Comparison of ENCODE assay signal across 17 cellular contexts in genomic region chr7:148664319-148664718, GRCh38. TPM values are rescaled to one million over a fixed set of nuclear protein-coding genes. Genes with fewer than 3 reads are reported as not detected.
DNase-seq lines count a peak whose midpoint lies in the region; ATAC-seq and TF ChIP-seq lines count a peak whose summit lies in the region.
"Had no signal": no experiment of that assay in that cellular context is flagged by ENCODE, and none has a peak within 500 bp of the region (broad histone marks: within the 10 kb centered on the region; RNA-seq: fewer than 3 reads in every experiment).

No MANE protein-coding gene starts in this region.

- H3K27me3 ChIP-seq in brain microvascular endothelial cell (replicated peaks) (no peaks in the 10 kb centered on the region), heart left ventricle (no peaks in the 10 kb centered on the region), A673 (replicated peaks; ENCODE audit: insufficient read depth, low read depth, low read length, poor library complexity) (no peaks in the 10 kb centered on the region)
- H3K27me3 ChIP-seq: MG63 had no signal

- no peaks in the 10 kb centered on the region for H3K4me1 Mint-ChIP-seq in activated T-helper 17 cell treated with anti-CD3 and anti-CD28 coated beads, Interleukin-2, amount 50 U/mL, for 72 hours

- H3K9me3 ChIP-seq in heart left ventricle (no peaks in the 10 kb centered on the region), A673 (ENCODE audit: low read depth, low read length, poor library complexity, severe bottlenecking) (no peaks in the 10 kb centered on the region)
- H3K9me3 ChIP-seq: MG63 had no signal

- no peak for TF ChIP-seq POLR2A in heart left ventricle (IDR thresholded peaks at IDR 0.05)
- TF ChIP-seq POLR2A in lower leg skin (IDR thresholded peaks at IDR 0.05), result no peak

- CTCF ChIA-PET in A673 (lab: Charles Lee), result no interaction called here

- H3K9me3 Mint-ChIP-seq in activated T-helper 17 cell treated with anti-CD3 and anti-CD28 coated beads, Interleukin-2, amount 50 U/mL, for 72 hours, result no peaks in the 10 kb centered on the region

- TF ChIP-seq CTCF in brain microvascular endothelial cell (IDR thresholded peaks at IDR 0.05; ENCODE audit: low read depth, low read length, missing control alignments), result no peak
- TF ChIP-seq CTCF in heart left ventricle (IDR thresholded peaks at IDR 0.05), result no peak
- TF ChIP-seq CTCF in retinal pigment epithelial cell (conservative IDR thresholded peaks at IDR 0.05; ENCODE audit: low read depth, low read length), result no peak
- TF ChIP-seq CTCF in GM20000 (IDR thresholded peaks at IDR 0.05; ENCODE audit: extremely low read depth, missing control alignments), result no peak
- TF ChIP-seq CTCF in A673 (conservative IDR thresholded peaks at IDR 0.05; ENCODE audit: low read depth, low read length), result no peak
- no peak for TF ChIP-seq CTCF in lower leg skin (IDR thresholded peaks at IDR 0.05)

- peak; percentile 55 for DNase-seq in GM03348 (ENCODE audit: low spot score)
- peak; percentile 88 for DNase-seq in brain microvascular endothelial cell
- peak in 4 of 5 donors; percentile 53 to 70 (median 58) for DNase-seq in heart left ventricle
- DNase-seq in retinal pigment epithelial cell (ENCODE audit: low read depth), result peak; percentile 19
- DNase-seq in GM20000 (ENCODE audit: low spot score), result no peak
- no peak for DNase-seq in A673 (ENCODE audit: low spot score)
- DNase-seq in lower leg skin (ENCODE audit: low spot score in 2 of 2), result no peak
- DNase-seq: activated CD4-positive, CD25-positive, alpha-beta regulatory T cell; activated CD8-positive, alpha-beta memory T cell treated with anti-CD3 and anti-CD28 coated beads, Interleukin-2, amount 50 U/mL, for 48 hours; activated naive CD8-positive, alpha-beta T cell treated with anti-CD3 and anti-CD28 coated beads for 36 hours; EL; H7; mammary epithelial cell; MG63; NCI-H2171 treated with DMSO at 0.1 percent for 48 hours; stimulated activated CD8-positive, alpha-beta memory T cell treated with anti-CD3 and anti-CD28 coated beads, Interleukin-4, amount 100 ng/mL, for 48 hours had no signal

- H3K4me3 Mint-ChIP-seq in activated T-helper 17 cell treated with anti-CD3 and anti-CD28 coated beads, Interleukin-2, amount 50 U/mL, for 72 hours, result no peak overlapping the region
- H3K4me3 Mint-ChIP-seq: activated naive CD8-positive, alpha-beta T cell treated with anti-CD3 and anti-CD28 coated beads for 36 hours had no signal

- in situ Hi-C loops in brain microvascular endothelial cell (cut with HindIII; ENCODE audit: low pct_ligation_motif_present, low sequenced_read_pairs), result no loop called here

- no peak overlapping the region for H3K27ac Mint-ChIP-seq in activated T-helper 17 cell treated with anti-CD3 and anti-CD28 coated beads, Interleukin-2, amount 50 U/mL, for 72 hours
- H3K27ac Mint-ChIP-seq: activated naive CD8-positive, alpha-beta T cell treated with anti-CD3 and anti-CD28 coated beads for 36 hours had no signal

- no peaks in the 10 kb centered on the region for H3K36me3 Mint-ChIP-seq in activated T-helper 17 cell treated with anti-CD3 and anti-CD28 coated beads, Interleukin-2, amount 50 U/mL, for 72 hours (ENCODE audit: low read depth)

- POLR2A ChIA-PET in A673 (lab: Charles Lee; ENCODE audit: low non-redundant PET), result no interaction called here

- H3K27me3 Mint-ChIP-seq in activated T-helper 17 cell treated with anti-CD3 and anti-CD28 coated beads, Interleukin-2, amount 50 U/mL, for 72 hours, result peaks cover 4% of the 10 kb centered on the region
- H3K27me3 Mint-ChIP-seq: activated naive CD8-positive, alpha-beta T cell treated with anti-CD3 and anti-CD28 coated beads for 36 hours had no signal

- ATAC-seq in heart left ventricle, result peak; percentile 68 to 85 (median 78)
- ATAC-seq in activated T-helper 17 cell treated with anti-CD3 and anti-CD28 coated beads, Interleukin-2, amount 50 U/mL, for 72 hours (replicated peaks), result no peak

- H3K4me1 ChIP-seq in heart left ventricle (peaks cover 0 to 15% (median 0%) of the 10 kb centered on the region in 12 donors), A673 (ENCODE audit: insufficient read depth, low read length, poor library complexity, severe bottlenecking) (no peaks in the 10 kb centered on the region)

- no peak overlapping the region for H3K4me3 ChIP-seq in brain microvascular endothelial cell (ENCODE audit: low read depth, low read length)
- H3K4me3 ChIP-seq in heart left ventricle, result no peak overlapping the region
- H3K4me3 ChIP-seq in retinal pigment epithelial cell (ENCODE audit: low read length), result no peak overlapping the region
- no peak overlapping the region for H3K4me3 ChIP-seq in A673 (ENCODE audit: low read depth, low read length, poor library complexity, severe bottlenecking)
- H3K4me3 ChIP-seq in lower leg skin (ENCODE audit: low read depth, poor library complexity, severe bottlenecking), result no peak overlapping the region
- H3K4me3 ChIP-seq: MG63 had no signal

- BruUV-seq in A673 (replicated peaks; lab: Mats Ljungman, UMichigan), result no TSS peak

- peak overlapping the region; percentile 62 for H3K27ac ChIP-seq in brain microvascular endothelial cell
- peak overlapping the region in 2 of 12 donors; percentile 39 to 41 for H3K27ac ChIP-seq in heart left ventricle
- no peak overlapping the region for H3K27ac ChIP-seq in A673 (ENCODE audit: low read depth, low read length, poor library complexity, severe bottlenecking)

- WGBS in heart left ventricle, 4 donors, result 28 to 45% (median 32%) methylated on average over 6 of the region's 6 CpGs
- WGBS in lower leg skin, 2 donors, result 20 to 24% methylated on average over 6 of the region's 6 CpGs

- H3K36me3 ChIP-seq in brain microvascular endothelial cell (replicated peaks), result no peaks in the 10 kb centered on the region
- H3K36me3 ChIP-seq in heart left ventricle, result no peaks in the 10 kb centered on the region
- no peaks in the 10 kb centered on the region for H3K36me3 ChIP-seq in A673 (ENCODE audit: insufficient read depth, low read length, poor library complexity, severe bottlenecking)
- H3K36me3 ChIP-seq: MG63 had no signal

- intact Hi-C loops in heart left ventricle (cut with DNase I) (no loop called here), A673 (cut with micrococcal nuclease; ENCODE audit: unreplicated experiment) (no loop called here), lower leg skin (cut with DNase I; ENCODE audit: low total_unique reads) (no loop called here)

RNA-seq across cellular contexts. Expression of gene CUL1, which starts 34.4 kb away (rescaled TPM):
- total RNA-seq in heart left ventricle (10 to 100 TPM; 39.8 to 58.3 (median 43.6) TPM), A673 (2021) (75.5 and 75.7 TPM in 2 replicates), lower leg skin (10 to 100 TPM; 49.6 to 56.5 (median 52.6) TPM)
- polyA plus RNA-seq in heart left ventricle, result 10 to 100 TPM; 17.5 to 45.6 TPM
- total RNA-seq in activated T-helper 17 cell treated with anti-CD3 and anti-CD28 coated beads, Interleukin-2, amount 50 U/mL, for 72 hours, result 10 to 100 TPM; 61.4 to 61.7 TPM

Comparison
In these comparisons a context has a peak if more than half of its experiments do, and no peak if none do; other contexts are left out.
1. DNase-seq: peak in GM03348 (single experiment), brain microvascular endothelial cell (single experiment), heart left ventricle (4 of 5) and retinal pigment epithelial cell (single experiment); none in GM20000 (single experiment), A673 (single experiment) and lower leg skin (0 of 2).